Comparison of ENCODE assay signal across 8 cellular contexts in genomic region chr11:18105086-18105801, GRCh38. TPM values are rescaled to one million over a fixed set of nuclear protein-coding genes. Genes with fewer than 3 reads are reported as not detected.
A peak's percentile ranks its signal among the peaks of the same experiment; 100 is the strongest.
DNase-seq lines count a peak whose midpoint lies in the region; ATAC-seq and TF ChIP-seq lines count a peak whose summit lies in the region.

No MANE protein-coding gene starts in this region.

- H3K9me3 ChIP-seq in hepatocyte (ENCODE audit: low read depth), result no peaks in the 10 kb centered on the region

- peaks cover 43 to 46% (median 45%) of the 10 kb centered on the region in 3 donors for H3K4me1 Mint-ChIP-seq in T-cell
- peaks cover 35% of the 10 kb centered on the region for H3K4me1 Mint-ChIP-seq in stimulated activated memory B cell treated with anti-CD40 and anti-IgM and Interleukin-4, amounts not matched to agents 10 μg/mL and 1 μg/mL and 100 μg/mL, for 72 hours

- no peaks in the 10 kb centered on the region for H4K20me1 ChIP-seq in hepatocyte (ENCODE audit: insufficient read depth, poor library complexity, severe bottlenecking)

- H3K9me2 ChIP-seq in hepatocyte (replicated peaks; ENCODE audit: insufficient read depth), result no peaks in the 10 kb centered on the region

- peak overlapping the region; percentile 99 for H3K4me3 ChIP-seq in hepatocyte

- H3K36me3 ChIP-seq in hepatocyte (replicated peaks; ENCODE audit: insufficient read depth, low read depth), result no peaks in the 10 kb centered on the region

- peak overlapping the region; percentile 99 for H2AFZ ChIP-seq in hepatocyte

- H3K27ac Mint-ChIP-seq in T-cell, result peak overlapping the region; percentile 44 to 87
- H3K27ac Mint-ChIP-seq in stimulated activated memory B cell treated with anti-CD40 and anti-IgM and Interleukin-4, amounts not matched to agents 10 μg/mL and 1 μg/mL and 100 μg/mL, for 72 hours, result peak overlapping the region; percentile 93

- POLR2A ChIA-PET in T-cell (lab: Charles Lee), result interaction anchor here in 1 of 2 donors (0.6 kb wide), 1 partner anchor 38 kb away, joined by 6 read pairs; no protein-coding TSS in a partner anchor

- CTCF ChIA-PET in T-cell (lab: Charles Lee), result interaction anchor here (0.5 to 2.1 kb wide), 14 partner anchors 8 to 1447 kb away, joined by 3 to 20 read pairs (median 4); partner anchors contain the start of genes SERGEF (in 1 of the 2) and TSG101 (in 1 of the 2)

- peaks cover 20% of the 10 kb centered on the region for H3K79me2 ChIP-seq in hepatocyte

- peaks cover 23% of the 10 kb centered on the region for H3K36me3 Mint-ChIP-seq in T-cell
- H3K36me3 Mint-ChIP-seq in stimulated activated memory B cell treated with anti-CD40 and anti-IgM and Interleukin-4, amounts not matched to agents 10 μg/mL and 1 μg/mL and 100 μg/mL, for 72 hours, result peaks cover 32% of the 10 kb centered on the region

- H3K4me2 ChIP-seq in hepatocyte, result peak overlapping the region; percentile 82

- 26% methylated on average over 29 of the region's 29 CpGs for WGBS in hepatocyte (ENCODE audit: low lambda C conversion rate, missing lambda C conversion rate)

- peaks cover 5% of the 10 kb centered on the region for H3K4me1 ChIP-seq in hepatocyte (ENCODE audit: insufficient read depth)

- DNase-seq in NCI-H1092 treated with DMSO at 0.1 percent for 48 hours (lab: John Stamatoyannopoulos, UW), result peak; percentile 15
- no peak for DNase-seq in NCI-H1092 (lab: John Stamatoyannopoulos, UW)
- no peak for DNase-seq in T-cell
- no peak for DNase-seq in hepatocyte (ENCODE audit: low spot score)
- no peak for DNase-seq in HuH-7.5 (ENCODE audit: low spot score)

- H3K27me3 ChIP-seq in hepatocyte, result peaks cover 8% of the 10 kb centered on the region

- H3K27me3 Mint-ChIP-seq in T-cell, result peaks cover 0 to 6% of the 10 kb centered on the region in 2 donors
- peaks cover 11% of the 10 kb centered on the region for H3K27me3 Mint-ChIP-seq in stimulated activated memory B cell treated with anti-CD40 and anti-IgM and Interleukin-4, amounts not matched to agents 10 μg/mL and 1 μg/mL and 100 μg/mL, for 72 hours

- ATAC-seq in T-cell (replicated peaks in 1 of 4) (no peak), GM18858 (IDR thresholded peaks at IDR 0.05; ENCODE audit: unreplicated experiment) (no peak), HG03280 (IDR thresholded peaks at IDR 0.05; ENCODE audit: unreplicated experiment) (no peak)
- no peak for ATAC-seq in stimulated activated memory B cell treated with anti-CD40 and anti-IgM and Interleukin-4, amounts not matched to agents 10 μg/mL and 1 μg/mL and 100 μg/mL, for 72 hours

- H3K4me3 Mint-ChIP-seq in T-cell, result peak overlapping the region; percentile 90 to 95 (median 92)
- peak overlapping the region; percentile 88 for H3K4me3 Mint-ChIP-seq in stimulated activated memory B cell treated with anti-CD40 and anti-IgM and Interleukin-4, amounts not matched to agents 10 μg/mL and 1 μg/mL and 100 μg/mL, for 72 hours

- H3K9me3 Mint-ChIP-seq in T-cell, result no peaks in the 10 kb centered on the region
- H3K9me3 Mint-ChIP-seq in stimulated activated memory B cell treated with anti-CD40 and anti-IgM and Interleukin-4, amounts not matched to agents 10 μg/mL and 1 μg/mL and 100 μg/mL, for 72 hours, result peaks cover 7% of the 10 kb centered on the region

- peak overlapping the region; percentile 6 for H3K27ac ChIP-seq in hepatocyte

- no peak for TF ChIP-seq CTCF in hepatocyte (IDR thresholded peaks at IDR 0.05; ENCODE audit: poor library complexity)

RNA-seq across cellular contexts. Expression of gene SAAL1, which starts 0.6 kb away (rescaled TPM):
- total RNA-seq in T-cell (10 to 100 TPM; 17.2 to 22.5 (median 18.8) TPM), hepatocyte (11.7 and 13.0 TPM in 2 replicates)
- polyA plus RNA-seq in hepatocyte, result 15.2 and 17.8 TPM in 2 replicates

RNA-seq across cellular contexts. Expression of gene MRGPRX3, which starts 27.1 kb away (rescaled TPM):
- total RNA-seq in T-cell, result not detected
- total RNA-seq in hepatocyte, result not detected in 2 replicates
- not detected in 2 replicates for polyA plus RNA-seq in hepatocyte

RNA-seq across cellular contexts. Expression of gene TPH1, which starts 59.2 kb away (rescaled TPM):
- 1 to 10 TPM in 3 of 5 donors, under 1 TPM in 2; 0.38 to 1.3 (median 1.1) TPM for total RNA-seq in T-cell
- total RNA-seq in hepatocyte, result 0.32 and 0.37 TPM in 2 replicates
- not detected in 2 replicates for polyA plus RNA-seq in hepatocyte
